ENCODE assay signal across 22 cellular contexts in the genomic region with DNA sequence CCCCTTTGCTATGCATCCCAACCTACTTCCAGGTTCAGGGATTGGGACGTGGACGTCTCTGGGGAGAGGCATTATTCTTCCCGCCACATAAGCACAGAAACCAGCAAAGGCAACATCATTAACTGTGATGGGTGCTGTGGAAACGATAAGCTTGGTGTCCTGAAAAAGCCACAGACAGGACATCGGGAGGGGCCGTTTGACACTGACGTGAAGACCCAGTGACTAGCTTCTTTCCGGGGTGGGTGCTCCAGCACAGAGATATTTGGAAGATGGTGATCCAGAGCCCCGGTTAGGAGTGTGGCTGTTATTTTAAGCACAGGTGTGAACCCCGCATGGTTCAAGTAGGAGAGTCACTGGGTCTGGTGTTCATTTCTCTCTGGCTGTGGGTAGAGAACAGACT.
DNase-seq lines count a peak whose midpoint lies in the region; ATAC-seq, FAIRE-seq and TF ChIP-seq lines count a peak whose summit lies in the region.
"Had no signal": no experiment of that assay in that cellular context is flagged by ENCODE, and none has a peak within 500 bp of the region (broad histone marks: within the 10 kb centered on the region; RNA-seq: fewer than 3 reads in every experiment).

No MANE protein-coding gene starts in this region.

- H4K20me1 ChIP-seq in HepG2 (ENCODE audit: insufficient read depth, low read length), result no peaks in the 10 kb centered on the region

- H3K27me3 ChIP-seq in right lobe of liver, result no peaks in the 10 kb centered on the region
- peaks cover 7 to 81% of the 10 kb centered on the region in 2 experiments; a peak in 4 of 5 replicates for H3K27me3 ChIP-seq in HepG2 (ENCODE audit: control insufficient read depth in 1 of 2, insufficient read depth in 2 of 2, low read length in 2 of 2)
- no peaks in the 10 kb centered on the region for H3K27me3 ChIP-seq in sigmoid colon

- no peak for TF ChIP-seq RAD21 in HepG2 (CRISPR knock-in tag; IDR thresholded peaks at IDR 0.05)

- H3K4me1 ChIP-seq in right lobe of liver (no peaks in the 10 kb centered on the region), HepG2 (ENCODE audit: insufficient read depth, low read length) (0 out of 2 replicates have a peak, but pooled peaks cover 2% of the 10 kb centered on the region), sigmoid colon (no peaks in the 10 kb centered on the region)
- H3K4me1 ChIP-seq: BE2C, HAP-1 had no signal

- no peak for TF ChIP-seq POLR2A in right lobe of liver (IDR thresholded peaks at IDR 0.05)
- TF ChIP-seq POLR2A in HepG2 (IDR thresholded peaks at IDR 0.05; ENCODE audit: insufficient read depth in 1 of 2, low read depth in 2 of 2, low read length in 2 of 2), result no peak
- no peak for TF ChIP-seq POLR2A in sigmoid colon (IDR thresholded peaks at IDR 0.05)

- H3K4me3 ChIP-seq in right lobe of liver, result no peak overlapping the region
- no peak overlapping the region for H3K4me3 ChIP-seq in HepG2 (replicated peaks in 1 of 3; ENCODE audit: insufficient read depth in 1 of 3, low read depth in 2 of 3, low read length in 3 of 3)
- H3K4me3 ChIP-seq in coronary artery, result no peak overlapping the region
- H3K4me3 ChIP-seq in sigmoid colon, result no peak overlapping the region
- H3K4me3 ChIP-seq: GM23248, HAP-1 had no signal

- DNase-seq in right lobe of liver, result peak in 2 of 3 donors; percentile 11 to 21
- DNase-seq in HepG2 (ENCODE audit: low spot score), result no peak
- DNase-seq in coronary artery (ENCODE audit: low spot score), result peak; percentile 31
- peak; percentile 14 for DNase-seq in sigmoid colon
- no peak for DNase-seq in HuH-7.5 (ENCODE audit: low spot score)
- DNase-seq in left cardiac atrium, result no peak
- DNase-seq: ACHN; BE2C; C1 segment of cervical spinal cord; CD4-positive, CD25-positive, alpha-beta regulatory T cell; CD8-positive, alpha-beta memory T cell; COR-L47; DMS 273 treated with DMSO at 0.1 percent for 48 hours; DMS53; GM23248 had no signal

- H3K36me3 ChIP-seq in right lobe of liver (no peaks in the 10 kb centered on the region), HepG2 (replicated peaks in 1 of 2; ENCODE audit: control insufficient read depth in 1 of 2, insufficient read depth in 2 of 2, low read length in 2 of 2) (no peaks in the 10 kb centered on the region), sigmoid colon (no peaks in the 10 kb centered on the region)
- H3K36me3 ChIP-seq: BE2C, HAP-1 had no signal

- FAIRE-seq in HepG2 (lab: Jason Lieb, UNC), result no peak
- FAIRE-seq: A204.1, G401.6, GM12891, GM19239 had no signal

- H3K27ac ChIP-seq in right lobe of liver, result no peak overlapping the region
- H3K27ac ChIP-seq in HepG2 (ENCODE audit: extremely low read length, insufficient read depth, low read length), result no peak overlapping the region
- H3K27ac ChIP-seq in coronary artery, result no peak overlapping the region
- H3K27ac ChIP-seq in sigmoid colon, result no peak overlapping the region
- H3K27ac ChIP-seq: GM23248, HL-60 had no signal

- WGBS in right lobe of liver (ENCODE audit: insufficient coverage, low coverage, low lambda C conversion rate, missing lambda C conversion rate), result 70% methylated on average over 6 of the region's 10 CpGs
- 54% methylated on average over 10 of the region's 10 CpGs for WGBS in HepG2 (ENCODE audit: low lambda C conversion rate)
- 90 to 95% methylated on average over 10 of the region's 10 CpGs for WGBS in sigmoid colon, 2 donors

- no peak overlapping the region for H3K4me2 ChIP-seq in HepG2 (ENCODE audit: low read depth, low read length)

- CTCF ChIA-PET in HepG2 (lab: Yijun Ruan, JAX; ENCODE audit: low intra/inter-chr PET ratio, low total read pairs), result no interaction called here

- intact Hi-C loops in right lobe of liver (cut with DNase I) (no loop called here), HepG2 (cut with micrococcal nuclease; ENCODE audit: unreplicated experiment) (no loop called here), sigmoid colon (cut with DNase I) (no loop called here), left cardiac atrium (cut with DNase I) (no loop called here)

- POLR2A ChIA-PET in HepG2 (lab: Yijun Ruan, JAX), result interaction anchor here (0.9 kb wide), 1 partner anchor 10 kb away, joined by 3 read pairs; no protein-coding TSS in a partner anchor

- H2AFZ ChIP-seq in HepG2 (ENCODE audit: low read length), result no peak overlapping the region
- H2AFZ ChIP-seq: GM23248 had no signal

- no peaks in the 10 kb centered on the region for H3K79me2 ChIP-seq in HepG2 (ENCODE audit: insufficient read depth, low read length)

- TF ChIP-seq EP300 in HepG2 (IDR thresholded peaks at IDR 0.05; ENCODE audit: low read depth in 2 of 2, low read length in 2 of 2), result no peak
- no peak for TF ChIP-seq EP300 in HepG2 (CRISPR knock-in tag; IDR thresholded peaks at IDR 0.05; ENCODE audit: borderline replicate concordance)
- TF ChIP-seq EP300 in sigmoid colon (IDR thresholded peaks at IDR 0.05), result no peak

- no peak for ATAC-seq in right lobe of liver
- no peak for ATAC-seq in HepG2
- no peak for ATAC-seq in HG03520 (IDR thresholded peaks at IDR 0.05; ENCODE audit: unreplicated experiment)
- ATAC-seq in left cardiac atrium, result no peak

- no peak overlapping the region for H3K9ac ChIP-seq in HepG2 (ENCODE audit: insufficient read depth, low read depth, low read length)
- H3K9ac ChIP-seq: GM23248 had no signal

- TF ChIP-seq CTCF in right lobe of liver (IDR thresholded peaks at IDR 0.05), result no peak
- TF ChIP-seq CTCF in HepG2 (CRISPR knock-in tag; IDR thresholded peaks at IDR 0.05), result no peak
- TF ChIP-seq CTCF in coronary artery (IDR thresholded peaks at IDR 0.05), result no peak
- no peak for TF ChIP-seq CTCF in sigmoid colon (IDR thresholded peaks at IDR 0.05)

- H3K9me3 ChIP-seq in right lobe of liver, result no peaks in the 10 kb centered on the region
- H3K9me3 ChIP-seq in HepG2 (ENCODE audit: low read length), result no peaks in the 10 kb centered on the region
- no peaks in the 10 kb centered on the region for H3K9me3 ChIP-seq in sigmoid colon
- H3K9me3 ChIP-seq: BE2C, HAP-1 had no signal

- no TSS peak for BruUV-seq in HepG2 (replicated peaks; lab: Mats Ljungman, UMichigan)

- in situ Hi-C loops in HepG2 (cut with HindIII; ENCODE audit: extremely low pct_ligation_motif_present, low pct_unique_long_range_greater_than_20kb), result no loop called here

TF ChIP-seq in HepG2, 621 proteins besides CTCF, POLR2A, EP300 and RAD21 (continues in another document):
- TF ChIP-seq NKX3-1 (CRISPR knock-in tag; IDR thresholded peaks at IDR 0.05) (no peak), SP5 (CRISPR knock-in tag; IDR thresholded peaks at IDR 0.05; ENCODE audit: borderline replicate concordance, low read depth) (no peak), BRD4 (CRISPR knock-in tag; IDR thresholded peaks at IDR 0.05) (no peak), THAP11 (CRISPR knock-in tag; IDR thresholded peaks at IDR 0.05) (no peak), ZNF343 (CRISPR knock-in tag; IDR thresholded peaks at IDR 0.05) (no peak), ZNF235 (CRISPR knock-in tag; IDR thresholded peaks at IDR 0.05; ENCODE audit: borderline replicate concordance) (no peak), MLXIP (CRISPR knock-in tag; IDR thresholded peaks at IDR 0.05; ENCODE audit: borderline replicate concordance) (no peak)
- TF ChIP-seq, protein P1, sequence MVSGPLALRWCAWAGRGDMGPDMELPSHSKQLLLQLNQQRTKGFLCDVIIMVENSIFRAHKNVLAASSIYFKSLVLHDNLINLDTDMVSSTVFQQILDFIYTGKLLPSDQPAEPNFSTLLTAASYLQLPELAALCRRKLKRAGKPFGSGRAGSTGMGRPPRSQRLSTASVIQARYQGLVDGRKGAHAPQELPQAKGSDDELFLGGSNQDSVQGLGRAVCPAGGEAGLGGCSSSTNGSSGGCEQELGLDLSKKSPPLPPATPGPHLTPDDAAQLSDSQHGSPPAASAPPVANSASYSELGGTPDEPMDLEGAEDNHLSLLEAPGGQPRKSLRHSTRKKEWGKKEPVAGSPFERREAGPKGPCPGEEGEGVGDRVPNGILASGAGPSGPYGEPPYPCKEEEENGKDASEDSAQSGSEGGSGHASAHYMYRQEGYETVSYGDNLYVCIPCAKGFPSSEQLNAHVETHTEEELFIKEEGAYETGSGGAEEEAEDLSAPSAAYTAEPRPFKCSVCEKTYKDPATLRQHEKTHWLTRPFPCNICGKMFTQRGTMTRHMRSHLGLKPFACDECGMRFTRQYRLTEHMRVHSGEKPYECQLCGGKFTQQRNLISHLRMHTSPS (CRISPR knock-in tag; IDR thresholded peaks at IDR 0.05; ENCODE audit: low read depth), result no peak
- TF ChIP-seq, protein P2, sequence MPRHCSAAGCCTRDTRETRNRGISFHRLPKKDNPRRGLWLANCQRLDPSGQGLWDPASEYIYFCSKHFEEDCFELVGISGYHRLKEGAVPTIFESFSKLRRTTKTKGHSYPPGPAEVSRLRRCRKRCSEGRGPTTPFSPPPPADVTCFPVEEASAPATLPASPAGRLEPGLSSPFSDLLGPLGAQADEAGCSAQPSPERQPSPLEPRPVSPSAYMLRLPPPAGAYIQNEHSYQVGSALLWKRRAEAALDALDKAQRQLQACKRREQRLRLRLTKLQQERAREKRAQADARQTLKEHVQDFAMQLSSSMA (CRISPR knock-in tag; IDR thresholded peaks at IDR 0.05), result no peak

Comparison
In these comparisons a context has a peak if more than half of its experiments do, and no peak if none do; other contexts are left out.
1. DNase-seq: peak in right lobe of liver (2 of 3), coronary artery (single experiment) and sigmoid colon (single experiment); none in HepG2 (single experiment), HuH-7.5 (single experiment) and left cardiac atrium (single experiment).